Comparison of ENCODE assay signal across 11 cellular contexts in the genomic region with DNA sequence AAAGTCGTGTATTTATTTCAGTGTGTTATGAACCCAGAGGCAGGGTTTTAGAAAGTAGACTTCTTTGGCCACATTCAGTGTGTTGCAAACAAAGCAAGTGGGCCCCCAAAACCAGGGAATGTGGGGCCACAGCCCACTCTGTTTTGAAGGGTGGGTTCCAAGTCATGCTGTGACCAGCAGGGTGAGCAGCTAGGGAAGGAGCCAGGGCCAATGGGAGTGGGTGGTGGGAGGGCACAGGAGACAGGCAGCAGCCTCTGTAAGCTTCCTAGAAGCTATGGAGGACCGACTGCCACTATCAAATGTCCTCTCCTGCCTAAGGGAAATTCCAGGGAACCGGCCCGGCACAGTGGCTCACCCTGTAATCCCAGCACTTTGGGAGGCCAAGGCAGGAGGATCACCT.
"Had no signal": no experiment of that assay in that cellular context is flagged by ENCODE, and none has a peak within 500 bp of the region (broad histone marks: within the 10 kb centered on the region; RNA-seq: fewer than 3 reads in every experiment).

No MANE protein-coding gene starts in this region.

- H3K36me3 ChIP-seq: HAP-1 had no signal

- DNase-seq: GM23248, GOT3, H7, H9, HCEC 1CT, HFFc6 had no signal

- H3K4me1 ChIP-seq: HAP-1 had no signal

- ATAC-seq: GM23338, HCT116 had no signal

- H3K9me3 ChIP-seq: HAP-1 had no signal

- H3K27ac ChIP-seq: GM23248 had no signal

- H3K4me3 ChIP-seq: GM23248, GM23338, HAP-1 had no signal

- FAIRE-seq: H1, H54 had no signal
